ENCODE assay signal across 1 cellular context in the genomic region with DNA sequence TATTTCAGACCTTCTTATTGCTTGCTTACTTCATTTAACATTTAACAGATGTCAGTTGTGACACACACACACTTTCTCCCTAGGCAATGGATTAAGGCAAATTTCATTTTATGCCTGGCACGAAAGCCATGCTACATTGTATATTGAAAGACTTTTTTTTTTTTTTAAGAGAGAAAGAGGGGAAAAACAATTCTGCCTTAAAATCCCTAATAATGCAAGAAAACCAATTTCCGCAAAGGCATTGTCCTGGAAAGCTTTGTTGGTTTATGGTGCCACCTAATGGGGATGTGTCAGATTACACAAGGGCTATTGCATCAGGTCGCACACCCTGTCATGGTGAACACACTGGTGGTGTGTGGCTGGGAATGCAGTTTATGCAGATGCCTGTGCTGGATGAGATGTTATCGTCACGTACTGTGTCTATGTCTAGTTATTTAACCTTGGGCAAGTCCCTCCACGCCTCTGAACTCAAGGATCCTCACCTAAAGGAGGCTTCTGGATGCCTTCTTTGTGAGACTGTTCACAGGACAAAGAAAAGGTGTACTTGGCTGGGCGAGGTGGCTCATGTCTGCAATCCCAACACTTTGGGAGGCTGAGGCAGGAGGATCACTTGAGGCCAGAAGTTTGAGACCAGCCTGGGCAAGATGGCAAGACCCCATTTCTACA.
A peak's percentile ranks its signal among the peaks of the same experiment; 100 is the strongest.
TF ChIP-seq lines count a peak whose summit lies in the region.

No MANE protein-coding gene starts in this region.

TF ChIP-seq in K562, 482 proteins besides CTCF, POLR2A, EP300 and RAD21 (continued from another document and continues in another):
- TF ChIP-seq, protein P1, sequence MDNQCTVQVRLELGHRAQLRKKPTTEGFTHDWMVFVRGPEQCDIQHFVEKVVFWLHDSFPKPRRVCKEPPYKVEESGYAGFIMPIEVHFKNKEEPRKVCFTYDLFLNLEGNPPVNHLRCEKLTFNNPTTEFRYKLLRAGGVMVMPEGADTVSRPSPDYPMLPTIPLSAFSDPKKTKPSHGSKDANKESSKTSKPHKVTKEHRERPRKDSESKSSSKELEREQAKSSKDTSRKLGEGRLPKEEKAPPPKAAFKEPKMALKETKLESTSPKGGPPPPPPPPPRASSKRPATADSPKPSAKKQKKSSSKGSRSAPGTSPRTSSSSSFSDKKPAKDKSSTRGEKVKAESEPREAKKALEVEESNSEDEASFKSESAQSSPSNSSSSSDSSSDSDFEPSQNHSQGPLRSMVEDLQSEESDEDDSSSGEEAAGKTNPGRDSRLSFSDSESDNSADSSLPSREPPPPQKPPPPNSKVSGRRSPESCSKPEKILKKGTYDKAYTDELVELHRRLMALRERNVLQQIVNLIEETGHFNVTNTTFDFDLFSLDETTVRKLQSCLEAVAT (IDR thresholded peaks at IDR 0.05), result no peak
- TF ChIP-seq ZNF324 (CRISPR knock-in tag; IDR thresholded peaks at IDR 0.05), result no peak
- TF ChIP-seq, protein P2, sequence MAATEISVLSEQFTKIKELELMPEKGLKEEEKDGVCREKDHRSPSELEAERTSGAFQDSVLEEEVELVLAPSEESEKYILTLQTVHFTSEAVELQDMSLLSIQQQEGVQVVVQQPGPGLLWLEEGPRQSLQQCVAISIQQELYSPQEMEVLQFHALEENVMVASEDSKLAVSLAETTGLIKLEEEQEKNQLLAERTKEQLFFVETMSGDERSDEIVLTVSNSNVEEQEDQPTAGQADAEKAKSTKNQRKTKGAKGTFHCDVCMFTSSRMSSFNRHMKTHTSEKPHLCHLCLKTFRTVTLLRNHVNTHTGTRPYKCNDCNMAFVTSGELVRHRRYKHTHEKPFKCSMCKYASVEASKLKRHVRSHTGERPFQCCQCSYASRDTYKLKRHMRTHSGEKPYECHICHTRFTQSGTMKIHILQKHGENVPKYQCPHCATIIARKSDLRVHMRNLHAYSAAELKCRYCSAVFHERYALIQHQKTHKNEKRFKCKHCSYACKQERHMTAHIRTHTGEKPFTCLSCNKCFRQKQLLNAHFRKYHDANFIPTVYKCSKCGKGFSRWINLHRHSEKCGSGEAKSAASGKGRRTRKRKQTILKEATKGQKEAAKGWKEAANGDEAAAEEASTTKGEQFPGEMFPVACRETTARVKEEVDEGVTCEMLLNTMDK (IDR thresholded peaks at IDR 0.05; ENCODE audit: borderline replicate concordance, insufficient read depth, low read depth, low read length, poor library complexity, severe bottlenecking), result no peak
- TF ChIP-seq KDM2B (CRISPR knock-in tag; IDR thresholded peaks at IDR 0.05), result no peak
- TF ChIP-seq, protein P3, sequence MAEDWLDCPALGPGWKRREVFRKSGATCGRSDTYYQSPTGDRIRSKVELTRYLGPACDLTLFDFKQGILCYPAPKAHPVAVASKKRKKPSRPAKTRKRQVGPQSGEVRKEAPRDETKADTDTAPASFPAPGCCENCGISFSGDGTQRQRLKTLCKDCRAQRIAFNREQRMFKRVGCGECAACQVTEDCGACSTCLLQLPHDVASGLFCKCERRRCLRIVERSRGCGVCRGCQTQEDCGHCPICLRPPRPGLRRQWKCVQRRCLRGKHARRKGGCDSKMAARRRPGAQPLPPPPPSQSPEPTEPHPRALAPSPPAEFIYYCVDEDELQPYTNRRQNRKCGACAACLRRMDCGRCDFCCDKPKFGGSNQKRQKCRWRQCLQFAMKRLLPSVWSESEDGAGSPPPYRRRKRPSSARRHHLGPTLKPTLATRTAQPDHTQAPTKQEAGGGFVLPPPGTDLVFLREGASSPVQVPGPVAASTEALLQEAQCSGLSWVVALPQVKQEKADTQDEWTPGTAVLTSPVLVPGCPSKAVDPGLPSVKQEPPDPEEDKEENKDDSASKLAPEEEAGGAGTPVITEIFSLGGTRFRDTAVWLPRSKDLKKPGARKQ (CRISPR knock-in tag; IDR thresholded peaks at IDR 0.05), result no peak
- TF ChIP-seq ILF3 (IDR thresholded peaks at IDR 0.05; ENCODE audit: borderline replicate concordance), result no peak
- TF ChIP-seq, protein P4, sequence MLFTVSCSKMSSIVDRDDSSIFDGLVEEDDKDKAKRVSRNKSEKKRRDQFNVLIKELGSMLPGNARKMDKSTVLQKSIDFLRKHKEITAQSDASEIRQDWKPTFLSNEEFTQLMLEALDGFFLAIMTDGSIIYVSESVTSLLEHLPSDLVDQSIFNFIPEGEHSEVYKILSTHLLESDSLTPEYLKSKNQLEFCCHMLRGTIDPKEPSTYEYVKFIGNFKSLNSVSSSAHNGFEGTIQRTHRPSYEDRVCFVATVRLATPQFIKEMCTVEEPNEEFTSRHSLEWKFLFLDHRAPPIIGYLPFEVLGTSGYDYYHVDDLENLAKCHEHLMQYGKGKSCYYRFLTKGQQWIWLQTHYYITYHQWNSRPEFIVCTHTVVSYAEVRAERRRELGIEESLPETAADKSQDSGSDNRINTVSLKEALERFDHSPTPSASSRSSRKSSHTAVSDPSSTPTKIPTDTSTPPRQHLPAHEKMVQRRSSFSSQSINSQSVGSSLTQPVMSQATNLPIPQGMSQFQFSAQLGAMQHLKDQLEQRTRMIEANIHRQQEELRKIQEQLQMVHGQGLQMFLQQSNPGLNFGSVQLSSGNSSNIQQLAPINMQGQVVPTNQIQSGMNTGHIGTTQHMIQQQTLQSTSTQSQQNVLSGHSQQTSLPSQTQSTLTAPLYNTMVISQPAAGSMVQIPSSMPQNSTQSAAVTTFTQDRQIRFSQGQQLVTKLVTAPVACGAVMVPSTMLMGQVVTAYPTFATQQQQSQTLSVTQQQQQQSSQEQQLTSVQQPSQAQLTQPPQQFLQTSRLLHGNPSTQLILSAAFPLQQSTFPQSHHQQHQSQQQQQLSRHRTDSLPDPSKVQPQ (CRISPR knock-in tag; IDR thresholded peaks at IDR 0.05; ENCODE audit: borderline replicate concordance), result no peak
- no peak for TF ChIP-seq ZNF133 (CRISPR knock-in tag; IDR thresholded peaks at IDR 0.05)
- no peak for TF ChIP-seq ZC3H11A (IDR thresholded peaks at IDR 0.05; ENCODE audit: low read depth, low read length)
- no peak for TF ChIP-seq BCOR (IDR thresholded peaks at IDR 0.05)
- no peak for TF ChIP-seq ETV5 (CRISPR knock-in tag; IDR thresholded peaks at IDR 0.05; ENCODE audit: low read depth)
- no peak for TF ChIP-seq DACH1 (IDR thresholded peaks at IDR 0.05; ENCODE audit: partially characterized antibody)
- TF ChIP-seq RBBP5 (IDR thresholded peaks at IDR 0.05; ENCODE audit: borderline replicate concordance, insufficient read depth, low read length, poor library complexity, severe bottlenecking), result no peak
- no peak for TF ChIP-seq ZNF830 (CRISPR knock-in tag; IDR thresholded peaks at IDR 0.05)
- TF ChIP-seq, protein P5, sequence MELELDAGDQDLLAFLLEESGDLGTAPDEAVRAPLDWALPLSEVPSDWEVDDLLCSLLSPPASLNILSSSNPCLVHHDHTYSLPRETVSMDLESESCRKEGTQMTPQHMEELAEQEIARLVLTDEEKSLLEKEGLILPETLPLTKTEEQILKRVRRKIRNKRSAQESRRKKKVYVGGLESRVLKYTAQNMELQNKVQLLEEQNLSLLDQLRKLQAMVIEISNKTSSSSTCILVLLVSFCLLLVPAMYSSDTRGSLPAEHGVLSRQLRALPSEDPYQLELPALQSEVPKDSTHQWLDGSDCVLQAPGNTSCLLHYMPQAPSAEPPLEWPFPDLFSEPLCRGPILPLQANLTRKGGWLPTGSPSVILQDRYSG (tag; conservative IDR thresholded peaks at IDR 0.05; ENCODE audit: low read depth), result no peak
- no peak for TF ChIP-seq TOE1 (IDR thresholded peaks at IDR 0.05; ENCODE audit: borderline replicate concordance)
- no peak for TF ChIP-seq TOE1 (CRISPR knock-in tag; IDR thresholded peaks at IDR 0.05; ENCODE audit: borderline replicate concordance, low read depth)
- 0 out of 4 replicates have a peak, but pooled peaks of 1 of the 2 experiments have one; percentile 58 for TF ChIP-seq RCOR1 (IDR thresholded peaks at IDR 0.05; ENCODE audit: borderline replicate concordance in 1 of 2, low read depth in 2 of 2, low read length in 2 of 2)
- TF ChIP-seq KDM1A (IDR thresholded peaks at IDR 0.05), result no peak
- TF ChIP-seq NRF1 (conservative IDR thresholded peaks at IDR 0.05 in 1 of 2, IDR thresholded peaks at IDR 0.05 in 1 of 2), result no peak
- TF ChIP-seq MEIS2 (IDR thresholded peaks at IDR 0.05; ENCODE audit: partially characterized antibody), result peak; percentile 38
- TF ChIP-seq NCOA6 (IDR thresholded peaks at IDR 0.05), result no peak
- no peak for TF ChIP-seq NCOA4 (IDR thresholded peaks at IDR 0.05; ENCODE audit: partially characterized antibody)
- no peak for TF ChIP-seq ZNF445 (CRISPR knock-in tag; IDR thresholded peaks at IDR 0.05; ENCODE audit: low read depth)
- TF ChIP-seq STAG1 (CRISPR knock-in tag; IDR thresholded peaks at IDR 0.05; ENCODE audit: borderline replicate concordance), result no peak; the same call in 1 of the 2 replicates
- peak; percentile 98 for TF ChIP-seq MYC (IDR thresholded peaks at IDR 0.05; ENCODE audit: low read depth, low read length)
- TF ChIP-seq MYC (CRISPR knock-in tag; IDR thresholded peaks at IDR 0.05; ENCODE audit: borderline replicate concordance, low read depth), result no peak
- TF ChIP-seq, protein P6, sequence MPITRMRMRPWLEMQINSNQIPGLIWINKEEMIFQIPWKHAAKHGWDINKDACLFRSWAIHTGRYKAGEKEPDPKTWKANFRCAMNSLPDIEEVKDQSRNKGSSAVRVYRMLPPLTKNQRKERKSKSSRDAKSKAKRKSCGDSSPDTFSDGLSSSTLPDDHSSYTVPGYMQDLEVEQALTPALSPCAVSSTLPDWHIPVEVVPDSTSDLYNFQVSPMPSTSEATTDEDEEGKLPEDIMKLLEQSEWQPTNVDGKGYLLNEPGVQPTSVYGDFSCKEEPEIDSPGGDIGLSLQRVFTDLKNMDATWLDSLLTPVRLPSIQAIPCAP (CRISPR knock-in tag; IDR thresholded peaks at IDR 0.05; ENCODE audit: borderline replicate concordance), result no peak
- no peak for TF ChIP-seq CHD2 (IDR thresholded peaks at IDR 0.05; ENCODE audit: low read depth, low read length)
- no peak for TF ChIP-seq MED1 (CRISPR knock-in tag; IDR thresholded peaks at IDR 0.05; ENCODE audit: borderline replicate concordance)
- no peak for TF ChIP-seq KAT2B (IDR thresholded peaks at IDR 0.05; ENCODE audit: low read depth, low read length)
- TF ChIP-seq, protein P7, sequence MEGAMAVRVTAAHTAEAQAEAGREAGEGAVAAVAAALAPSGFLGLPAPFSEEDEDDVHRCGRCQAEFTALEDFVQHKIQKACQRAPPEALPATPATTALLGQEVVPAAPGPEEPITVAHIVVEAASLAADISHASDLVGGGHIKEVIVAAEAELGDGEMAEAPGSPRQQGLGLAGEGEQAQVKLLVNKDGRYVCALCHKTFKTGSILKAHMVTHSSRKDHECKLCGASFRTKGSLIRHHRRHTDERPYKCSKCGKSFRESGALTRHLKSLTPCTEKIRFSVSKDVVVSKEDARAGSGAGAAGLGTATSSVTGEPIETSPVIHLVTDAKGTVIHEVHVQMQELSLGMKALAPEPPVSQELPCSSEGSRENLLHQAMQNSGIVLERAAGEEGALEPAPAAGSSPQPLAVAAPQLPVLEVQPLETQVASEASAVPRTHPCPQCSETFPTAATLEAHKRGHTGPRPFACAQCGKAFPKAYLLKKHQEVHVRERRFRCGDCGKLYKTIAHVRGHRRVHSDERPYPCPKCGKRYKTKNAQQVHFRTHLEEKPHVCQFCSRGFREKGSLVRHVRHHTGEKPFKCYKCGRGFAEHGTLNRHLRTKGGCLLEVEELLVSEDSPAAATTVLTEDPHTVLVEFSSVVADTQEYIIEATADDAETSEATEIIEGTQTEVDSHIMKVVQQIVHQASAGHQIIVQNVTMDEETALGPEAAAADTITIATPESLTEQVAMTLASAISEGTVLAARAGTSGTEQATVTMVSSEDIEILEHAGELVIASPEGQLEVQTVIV (CRISPR knock-in tag; IDR thresholded peaks at IDR 0.05; ENCODE audit: borderline replicate concordance), result no peak
- TF ChIP-seq CTBP1 (IDR thresholded peaks at IDR 0.05; ENCODE audit: borderline replicate concordance), result peak; percentile 54; the same call in 1 of the 2 replicates
- no peak for TF ChIP-seq LEF1 (IDR thresholded peaks at IDR 0.05)
- TF ChIP-seq, protein P8, sequence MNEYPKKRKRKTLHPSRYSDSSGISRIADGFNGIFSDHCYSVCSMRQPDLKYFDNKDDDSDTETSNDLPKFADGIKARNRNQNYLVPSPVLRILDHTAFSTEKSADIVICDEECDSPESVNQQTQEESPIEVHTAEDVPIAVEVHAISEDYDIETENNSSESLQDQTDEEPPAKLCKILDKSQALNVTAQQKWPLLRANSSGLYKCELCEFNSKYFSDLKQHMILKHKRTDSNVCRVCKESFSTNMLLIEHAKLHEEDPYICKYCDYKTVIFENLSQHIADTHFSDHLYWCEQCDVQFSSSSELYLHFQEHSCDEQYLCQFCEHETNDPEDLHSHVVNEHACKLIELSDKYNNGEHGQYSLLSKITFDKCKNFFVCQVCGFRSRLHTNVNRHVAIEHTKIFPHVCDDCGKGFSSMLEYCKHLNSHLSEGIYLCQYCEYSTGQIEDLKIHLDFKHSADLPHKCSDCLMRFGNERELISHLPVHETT (CRISPR knock-in tag; conservative IDR thresholded peaks at IDR 0.05 in 1 of 2, IDR thresholded peaks at IDR 0.05 in 1 of 2), result no peak
- TF ChIP-seq ERF (CRISPR knock-in tag; IDR thresholded peaks at IDR 0.05), result no peak
- no peak for TF ChIP-seq ASH1L (IDR thresholded peaks at IDR 0.05; ENCODE audit: borderline replicate concordance, low read depth, partially characterized antibody)
- no peak for TF ChIP-seq CBX8 (IDR thresholded peaks at IDR 0.05; ENCODE audit: borderline replicate concordance, extremely low read depth, low read depth, low read length, poor library complexity, severe bottlenecking)
- TF ChIP-seq MIER1 (IDR thresholded peaks at IDR 0.05; ENCODE audit: low read depth), result no peak
- TF ChIP-seq MAFG (tag; conservative IDR thresholded peaks at IDR 0.05), result no peak
- no peak for TF ChIP-seq U2AF2 (optimal IDR thresholded peaks at IDR 0.05; ENCODE audit: low read depth, low read length)
- no peak for TF ChIP-seq ETS2 (tag; IDR thresholded peaks at IDR 0.05; ENCODE audit: borderline replicate concordance, poor library complexity, severe bottlenecking)
- no peak for TF ChIP-seq ZBTB1 (CRISPR knock-in tag; IDR thresholded peaks at IDR 0.05; ENCODE audit: borderline replicate concordance, low read depth)
- TF ChIP-seq NFATC3 (IDR thresholded peaks at IDR 0.05), result no peak
- TF ChIP-seq, protein P9, sequence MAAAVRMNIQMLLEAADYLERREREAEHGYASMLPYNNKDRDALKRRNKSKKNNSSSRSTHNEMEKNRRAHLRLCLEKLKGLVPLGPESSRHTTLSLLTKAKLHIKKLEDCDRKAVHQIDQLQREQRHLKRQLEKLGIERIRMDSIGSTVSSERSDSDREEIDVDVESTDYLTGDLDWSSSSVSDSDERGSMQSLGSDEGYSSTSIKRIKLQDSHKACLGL (CRISPR knock-in tag; IDR thresholded peaks at IDR 0.05; ENCODE audit: borderline replicate concordance, poor library complexity, severe bottlenecking), result no peak
- no peak for TF ChIP-seq CREBBP (IDR thresholded peaks at IDR 0.05; ENCODE audit: low read depth, low read length)
- no peak for TF ChIP-seq NUFIP1 (IDR thresholded peaks at IDR 0.05; ENCODE audit: partially characterized antibody)
- no peak for TF ChIP-seq MYBL2 (IDR thresholded peaks at IDR 0.05; ENCODE audit: low read depth)
- TF ChIP-seq MYBL2 (CRISPR knock-in tag; IDR thresholded peaks at IDR 0.05; ENCODE audit: borderline replicate concordance), result no peak
- TF ChIP-seq GATAD2B (IDR thresholded peaks at IDR 0.05; ENCODE audit: borderline replicate concordance), result no peak
- no peak for TF ChIP-seq ZNF282 (CRISPR knock-in tag; IDR thresholded peaks at IDR 0.05)
- TF ChIP-seq ZFX (CRISPR knock-in tag; IDR thresholded peaks at IDR 0.05), result no peak
